In the genomic region with DNA sequence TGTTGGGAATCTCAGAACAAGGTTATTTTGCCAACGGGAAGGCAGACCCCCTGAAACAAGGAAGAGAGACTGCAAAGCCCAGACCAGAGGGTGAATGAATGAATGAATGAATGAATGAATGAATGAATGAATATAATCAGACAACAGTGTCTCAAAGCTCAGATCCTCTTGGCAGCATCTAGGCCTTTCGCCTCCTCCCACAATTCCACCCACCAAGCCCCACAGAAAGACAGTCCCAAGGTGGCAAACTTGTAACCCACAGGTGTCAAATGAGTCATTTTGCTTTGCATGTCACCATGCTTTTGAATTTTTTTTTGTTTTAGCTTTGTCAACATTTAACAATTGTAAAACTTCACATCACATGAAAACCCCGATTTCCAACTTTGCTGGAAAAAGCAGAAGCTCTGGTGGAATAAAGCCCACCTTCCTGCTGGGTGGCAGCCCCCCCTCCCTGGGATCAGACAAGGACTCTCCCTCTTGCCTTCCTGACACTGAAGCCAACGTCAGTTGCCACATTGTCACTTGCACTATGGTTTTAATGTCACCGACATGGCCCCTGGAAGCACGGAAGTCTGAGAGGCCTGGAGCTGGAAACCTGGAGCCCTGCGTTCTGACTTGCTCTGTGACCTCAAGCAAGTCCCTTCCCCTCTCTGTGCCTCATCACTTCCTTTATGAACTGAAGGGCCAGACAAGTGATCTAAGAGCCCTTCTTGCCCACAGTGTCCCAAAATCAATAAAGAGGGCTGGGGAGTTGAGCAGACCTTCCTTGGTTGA, we compare ENCODE assay signal across 15 cellular contexts.
DNase-seq lines count a peak whose midpoint lies in the region; ATAC-seq lines count a peak whose summit lies in the region.
"Had no signal": no experiment of that assay in that cellular context is flagged by ENCODE, and none has a peak within 500 bp of the region (broad histone marks: within the 10 kb centered on the region; RNA-seq: fewer than 3 reads in every experiment).

No MANE protein-coding gene starts in this region.

- no peaks in the 10 kb centered on the region for H3K36me3 ChIP-seq in naive thymus-derived CD4-positive, alpha-beta T cell (ENCODE audit: control insufficient read depth in 2 of 3, insufficient read depth in 3 of 3, low read length in 3 of 3)
- H3K36me3 ChIP-seq: colonic mucosa, esophagus muscularis mucosa had no signal

- peaks cover 0 to 42% of the 10 kb centered on the region in 2 donors for H3K4me1 ChIP-seq in naive thymus-derived CD4-positive, alpha-beta T cell (ENCODE audit: control insufficient read depth in 2 of 2, insufficient read depth in 2 of 2, low read length in 2 of 2)
- H3K4me1 ChIP-seq: colonic mucosa had no signal

- CTCF ChIA-PET in activated CD4-positive, alpha-beta memory T cell treated with anti-CD3 and anti-CD28 coated beads for 36 hours (lab: Charles Lee): interaction anchor here (1.1 to 2.2 kb wide), 3 partner anchors 27 to 217 kb away, joined by 3 to 8 read pairs (median 3); no protein-coding TSS in a partner anchor
- CTCF ChIA-PET in naive thymus-derived CD4-positive, alpha-beta T cell (lab: Charles Lee): no interaction called here

- no peaks in the 10 kb centered on the region for H3K27me3 ChIP-seq in naive thymus-derived CD4-positive, alpha-beta T cell (ENCODE audit: control insufficient read depth in 2 of 2, insufficient read depth in 2 of 2, low read length in 2 of 2)
- H3K27me3 ChIP-seq: colonic mucosa had no signal

- no peaks in the 10 kb centered on the region for H3K27me3 Mint-ChIP-seq in activated CD4-positive, alpha-beta memory T cell treated with anti-CD3 and anti-CD28 coated beads for 36 hours
- peaks cover 0 to 14% (median 0%) of the 10 kb centered on the region in 5 donors for H3K27me3 Mint-ChIP-seq in naive thymus-derived CD4-positive, alpha-beta T cell
- H3K27me3 Mint-ChIP-seq in stimulated activated naive CD8-positive, alpha-beta T cell treated with anti-CD3 and anti-CD28 coated beads, Interleukin-15, amount 100 ng/mL, for 72 hours: peaks cover 18% of the 10 kb centered on the region

- no peak overlapping the region for H3K27ac ChIP-seq in naive thymus-derived CD4-positive, alpha-beta T cell (ENCODE audit: low read depth, low read length)
- H3K27ac ChIP-seq: colonic mucosa, esophagus muscularis mucosa had no signal

- intact Hi-C loops in left cardiac atrium (cut with DNase I): no loop called here
- intact Hi-C loops in Right ventricle myocardium superior (cut with DNase I): no loop called here
- intact Hi-C loops in activated CD4-positive, alpha-beta memory T cell treated with anti-CD3 and anti-CD28 coated beads for 36 hours (cut with micrococcal nuclease): no loop called here
- intact Hi-C loops in naive thymus-derived CD4-positive, alpha-beta T cell (cut with micrococcal nuclease): no loop called here

- peaks cover 17% of the 10 kb centered on the region for H3K4me1 Mint-ChIP-seq in activated CD4-positive, alpha-beta memory T cell treated with anti-CD3 and anti-CD28 coated beads for 36 hours (ENCODE audit: low read depth)
- peaks cover 0 to 27% (median 6%) of the 10 kb centered on the region in 7 donors for H3K4me1 Mint-ChIP-seq in naive thymus-derived CD4-positive, alpha-beta T cell
- peaks cover 32% of the 10 kb centered on the region for H3K4me1 Mint-ChIP-seq in stimulated activated naive CD8-positive, alpha-beta T cell treated with anti-CD3 and anti-CD28 coated beads, Interleukin-15, amount 100 ng/mL, for 72 hours

- H3K9me3 ChIP-seq in naive thymus-derived CD4-positive, alpha-beta T cell (ENCODE audit: control insufficient read depth in 2 of 3, low read length in 3 of 3): no peaks in the 10 kb centered on the region
- H3K9me3 ChIP-seq: colonic mucosa, esophagus muscularis mucosa had no signal

- no peak for ATAC-seq in left cardiac atrium
- no peak for ATAC-seq in Right ventricle myocardium superior (ENCODE audit: poor library complexity)
- peak; percentile 52 for ATAC-seq in naive thymus-derived CD4-positive, alpha-beta T cell
- peak; percentile 87 for ATAC-seq in stimulated activated naive CD8-positive, alpha-beta T cell treated with anti-CD3 and anti-CD28 coated beads, Interleukin-15, amount 100 ng/mL, for 72 hours
- ATAC-seq: Right ventricle myocardium inferior had no signal

- peak overlapping the region; percentile 44 for H3K4me3 ChIP-seq in naive thymus-derived CD4-positive, alpha-beta T cell (ENCODE audit: low read length)
- H3K4me3 ChIP-seq: colonic mucosa, esophagus muscularis mucosa, smooth muscle cell had no signal

- no peaks in the 10 kb centered on the region for H3K36me3 Mint-ChIP-seq in activated CD4-positive, alpha-beta memory T cell treated with anti-CD3 and anti-CD28 coated beads for 36 hours
- H3K36me3 Mint-ChIP-seq in naive thymus-derived CD4-positive, alpha-beta T cell: no peaks in the 10 kb centered on the region

- POLR2A ChIA-PET in activated CD4-positive, alpha-beta memory T cell treated with anti-CD3 and anti-CD28 coated beads for 36 hours (lab: Charles Lee): no interaction called here
- POLR2A ChIA-PET in naive thymus-derived CD4-positive, alpha-beta T cell (lab: Charles Lee): no interaction called here

- DNase-seq in left cardiac atrium (peak; percentile 1), Right ventricle myocardium superior (no peak), NCI-H2081 treated with DMSO at 0.1 percent for 48 hours (lab: John Stamatoyannopoulos, UW) (no peak), SKM-1 treated with dmso at 0.1 percent for 144 hours (lab: John Stamatoyannopoulos, UW; ENCODE audit: unreplicated experiment) (no peak), COR-L47 (lab: John Stamatoyannopoulos, UW) (no peak)
- peak; percentile 54 for DNase-seq in activated CD4-positive, alpha-beta memory T cell treated with anti-CD3 and anti-CD28 coated beads for 36 hours
- peak in 1 of 9 donors; percentile 39 for DNase-seq in naive thymus-derived CD4-positive, alpha-beta T cell
- DNase-seq in stimulated activated naive CD8-positive, alpha-beta T cell treated with anti-CD3 and anti-CD28 coated beads, Interleukin-15, amount 100 ng/mL, for 72 hours: peak; percentile 41 to 47
- DNase-seq: colonic mucosa, mammary epithelial cell, NCI-H510A treated with DMSO at 0.1 percent for 48 hours, nucleus accumbens had no signal

- no peak overlapping the region for H3K27ac Mint-ChIP-seq in activated CD4-positive, alpha-beta memory T cell treated with anti-CD3 and anti-CD28 coated beads for 36 hours
- H3K27ac Mint-ChIP-seq in naive thymus-derived CD4-positive, alpha-beta T cell: peak overlapping the region in 1 of 9 donors; percentile 60
- H3K27ac Mint-ChIP-seq in stimulated activated naive CD8-positive, alpha-beta T cell treated with anti-CD3 and anti-CD28 coated beads, Interleukin-15, amount 100 ng/mL, for 72 hours: peak overlapping the region in 1 of 2 donors; percentile 9

- no peak overlapping the region for H3K4me3 Mint-ChIP-seq in activated CD4-positive, alpha-beta memory T cell treated with anti-CD3 and anti-CD28 coated beads for 36 hours
- no peak overlapping the region for H3K4me3 Mint-ChIP-seq in naive thymus-derived CD4-positive, alpha-beta T cell
- H3K4me3 Mint-ChIP-seq in stimulated activated naive CD8-positive, alpha-beta T cell treated with anti-CD3 and anti-CD28 coated beads, Interleukin-15, amount 100 ng/mL, for 72 hours: peak overlapping the region in 1 of 2 donors; percentile 16

- H3K9me3 Mint-ChIP-seq in activated CD4-positive, alpha-beta memory T cell treated with anti-CD3 and anti-CD28 coated beads for 36 hours: no peaks in the 10 kb centered on the region
- H3K9me3 Mint-ChIP-seq in naive thymus-derived CD4-positive, alpha-beta T cell: no peaks in the 10 kb centered on the region
- no peaks in the 10 kb centered on the region for H3K9me3 Mint-ChIP-seq in stimulated activated naive CD8-positive, alpha-beta T cell treated with anti-CD3 and anti-CD28 coated beads, Interleukin-15, amount 100 ng/mL, for 72 hours

Comparison
In these comparisons a context has a peak if more than half of its experiments do, and no peak if none do; other contexts are left out.
1. DNase-seq: peak in left cardiac atrium (single experiment), activated CD4-positive, alpha-beta memory T cell treated with anti-CD3 and anti-CD28 coated beads for 36 hours (single experiment) and stimulated activated naive CD8-positive, alpha-beta T cell treated with anti-CD3 and anti-CD28 coated beads, Interleukin-15, amount 100 ng/mL, for 72 hours (2 of 2); none in Right ventricle myocardium superior (single experiment), NCI-H2081 treated with DMSO at 0.1 percent for 48 hours (single experiment), SKM-1 treated with dmso at 0.1 percent for 144 hours (single experiment) and COR-L47 (single experiment).
2. ATAC-seq: peak in naive thymus-derived CD4-positive, alpha-beta T cell (single experiment) and stimulated activated naive CD8-positive, alpha-beta T cell treated with anti-CD3 and anti-CD28 coated beads, Interleukin-15, amount 100 ng/mL, for 72 hours (single experiment); none in left cardiac atrium (0 of 2) and Right ventricle myocardium superior (single experiment).